ENCODE assay signal across 15 cellular contexts in genomic region chr3:150264560-150264959, GRCh38.
DNase-seq lines count a peak whose midpoint lies in the region; ATAC-seq, FAIRE-seq and TF ChIP-seq lines count a peak whose summit lies in the region.
"Had no signal": no experiment of that assay in that cellular context is flagged by ENCODE, and none has a peak within 500 bp of the region (broad histone marks: within the 10 kb centered on the region; RNA-seq: fewer than 3 reads in every experiment).

No MANE protein-coding gene starts in this region.

- no peaks in the 10 kb centered on the region for H3K4me1 ChIP-seq in smooth muscle cell (ENCODE audit: low read depth)

- peaks cover 30% of the 10 kb centered on the region for H3K4me1 Mint-ChIP-seq in mesothelial cell of epicardium
- H3K4me1 Mint-ChIP-seq: CD8-positive, alpha-beta memory T cell had no signal

- no peaks in the 10 kb centered on the region for H4K20me1 ChIP-seq in smooth muscle cell (ENCODE audit: low read depth)

- peak; percentile 72 for FAIRE-seq in endometrium (lab: Jason Lieb, UNC)
- FAIRE-seq: H1 had no signal

- peak overlapping the region; percentile 88 for H3K27ac Mint-ChIP-seq in mesothelial cell of epicardium
- H3K27ac Mint-ChIP-seq: CD14-positive monocyte; CD8-positive, alpha-beta memory T cell; IgD-negative memory B cell had no signal

- H3K27ac ChIP-seq in smooth muscle cell (ENCODE audit: low read depth): no peak overlapping the region

- TF ChIP-seq CTCF in mesothelial cell of epicardium (IDR thresholded peaks at IDR 0.05; ENCODE audit: unreplicated experiment): no peak
- no peak for TF ChIP-seq CTCF in smooth muscle cell (IDR thresholded peaks at IDR 0.05; ENCODE audit: borderline replicate concordance, insufficient read depth, poor library complexity, severe bottlenecking)

- H3F3A ChIP-seq in smooth muscle cell (ENCODE audit: low read depth): peaks cover 4% of the 10 kb centered on the region

- no peak overlapping the region for H3K4me3 Mint-ChIP-seq in mesothelial cell of epicardium
- H3K4me3 Mint-ChIP-seq: CD14-positive monocyte; CD8-positive, alpha-beta memory T cell; IgD-negative memory B cell had no signal

- no peaks in the 10 kb centered on the region for H3K36me3 ChIP-seq in smooth muscle cell (ENCODE audit: low read depth)
- H3K36me3 ChIP-seq: HAP-1 had no signal

- DNase-seq in EH (ENCODE audit: low read depth) (peak; percentile 35), mesothelial cell of epicardium (ENCODE audit: low spot score in 2 of 2, unreplicated experiment in 2 of 2) (no peak), smooth muscle cell (lab: John Stamatoyannopoulos, UW; ENCODE audit: unreplicated experiment) (no peak), head of caudate nucleus (no peak)
- no peak for DNase-seq in stimulated activated CD4-positive, alpha-beta T cell treated with anti-CD3 and anti-CD28 coated beads, Interleukin-4, amount 100 ng/mL, for 4 hours
- DNase-seq: Caco-2; CD8-positive, alpha-beta memory T cell; DND-41; GF-D8 had no signal

- intact Hi-C loops in head of caudate nucleus (cut with DNase I): no loop called here

- no peaks in the 10 kb centered on the region for H3K36me3 Mint-ChIP-seq in mesothelial cell of epicardium
- H3K36me3 Mint-ChIP-seq: CD14-positive monocyte; CD8-positive, alpha-beta memory T cell; IgD-negative memory B cell had no signal

- no peak overlapping the region for H3K4me3 ChIP-seq in smooth muscle cell
- H3K4me3 ChIP-seq: HAP-1 had no signal

- no peak for ATAC-seq in GM19463 (IDR thresholded peaks at IDR 0.05; ENCODE audit: unreplicated experiment)

- H3K79me2 ChIP-seq in smooth muscle cell (ENCODE audit: low read depth): no peaks in the 10 kb centered on the region

- no peaks in the 10 kb centered on the region for H3K9me3 Mint-ChIP-seq in mesothelial cell of epicardium
- H3K9me3 Mint-ChIP-seq: CD8-positive, alpha-beta memory T cell; IgD-negative memory B cell had no signal

- H3K9ac ChIP-seq in smooth muscle cell (ENCODE audit: low read depth): no peak overlapping the region

- WGBS in smooth muscle cell (ENCODE audit: low lambda C conversion rate): 66% methylated on average over 2 of the region's 2 CpGs

- no peaks in the 10 kb centered on the region for H3K27me3 ChIP-seq in smooth muscle cell (ENCODE audit: low read depth)

- no peaks in the 10 kb centered on the region for H3K9me3 ChIP-seq in smooth muscle cell (replicated peaks; ENCODE audit: low read depth)
- H3K9me3 ChIP-seq: Caco-2, HAP-1 had no signal

- H2AFZ ChIP-seq in smooth muscle cell (ENCODE audit: low read depth): peak overlapping the region; percentile 43

- no peaks in the 10 kb centered on the region for H3K27me3 Mint-ChIP-seq in mesothelial cell of epicardium (ENCODE audit: low read depth)
- H3K27me3 Mint-ChIP-seq: IgD-negative memory B cell had no signal

- H3K4me2 ChIP-seq in smooth muscle cell: peak overlapping the region; percentile 11
